22 cellular contexts compared by ENCODE assay signal in genomic region chr6:154520280-154520679, GRCh38.
"Had no signal": no experiment of that assay in that cellular context is flagged by ENCODE, and none has a peak within 500 bp of the region (broad histone marks: within the 10 kb centered on the region; RNA-seq: fewer than 3 reads in every experiment).

No MANE protein-coding gene starts in this region.

- H3K9me3 ChIP-seq: left ventricle myocardium inferior, lower lobe of right lung, neutrophil, right atrium auricular region, sigmoid colon, stomach, thoracic aorta, transverse colon had no signal

- H3K27ac Mint-ChIP-seq: endodermal cell; memory B cell; natural killer cell treated with Interleukin-12 subunit alpha and Interleukin-12 subunit beta and Interleukin-15 and Interleukin-18, amount 100 ng/mL, for 72 hours had no signal

- H3K36me3 Mint-ChIP-seq: memory B cell; natural killer cell treated with Interleukin-12 subunit alpha and Interleukin-12 subunit beta and Interleukin-15 and Interleukin-18, amount 100 ng/mL, for 72 hours had no signal

- H3K4me1 Mint-ChIP-seq: memory B cell had no signal

- DNase-seq: effector CD4-positive, alpha-beta T cell; endodermal cell; heart right ventricle; islet precursor cell; left ventricle myocardium inferior; lower lobe of right lung; midbrain; posterior cingulate gyrus; sigmoid colon; stimulated activated CD4-positive, alpha-beta T cell treated with anti-CD3 and anti-CD28 coated beads, Interleukin-12 subunit alpha, Interleukin-12 subunit beta, amount 100 ng/mL, for 4 hours; stimulated activated naive CD4-positive, alpha-beta T cell; stomach; substantia nigra; transverse colon had no signal

- H3K4me3 Mint-ChIP-seq: endodermal cell; memory B cell; natural killer cell treated with Interleukin-12 subunit alpha and Interleukin-12 subunit beta and Interleukin-15 and Interleukin-18, amount 100 ng/mL, for 72 hours had no signal

- H3K27ac ChIP-seq: coronary artery, heart right ventricle, left ventricle myocardium inferior, lower lobe of right lung, neutrophil, right atrium auricular region, sigmoid colon, skin epidermis, stomach, thoracic aorta, transverse colon had no signal

- H3K4me3 ChIP-seq: coronary artery, heart right ventricle, left ventricle myocardium inferior, lower lobe of right lung, right atrium auricular region, sigmoid colon, skin epidermis, stomach, thoracic aorta, transverse colon had no signal

- ATAC-seq: esophagus mucosa; heart right ventricle; lower lobe of right lung; natural killer cell treated with Interleukin-12 subunit alpha and Interleukin-12 subunit beta and Interleukin-15 and Interleukin-18, amount 100 ng/mL, for 72 hours had no signal

- H3K36me3 ChIP-seq: heart right ventricle, left ventricle myocardium inferior, lower lobe of right lung, neutrophil, right atrium auricular region, sigmoid colon, stomach, thoracic aorta, transverse colon had no signal

- H3K27me3 ChIP-seq: heart right ventricle, right atrium auricular region, sigmoid colon, stomach, transverse colon had no signal

- H3K9me3 Mint-ChIP-seq: memory B cell; natural killer cell treated with Interleukin-12 subunit alpha and Interleukin-12 subunit beta and Interleukin-15 and Interleukin-18, amount 100 ng/mL, for 72 hours had no signal

- H3K4me1 ChIP-seq: sigmoid colon, stomach, transverse colon had no signal
